Comparison of ENCODE assay signal across 1 cellular context in the genomic region with DNA sequence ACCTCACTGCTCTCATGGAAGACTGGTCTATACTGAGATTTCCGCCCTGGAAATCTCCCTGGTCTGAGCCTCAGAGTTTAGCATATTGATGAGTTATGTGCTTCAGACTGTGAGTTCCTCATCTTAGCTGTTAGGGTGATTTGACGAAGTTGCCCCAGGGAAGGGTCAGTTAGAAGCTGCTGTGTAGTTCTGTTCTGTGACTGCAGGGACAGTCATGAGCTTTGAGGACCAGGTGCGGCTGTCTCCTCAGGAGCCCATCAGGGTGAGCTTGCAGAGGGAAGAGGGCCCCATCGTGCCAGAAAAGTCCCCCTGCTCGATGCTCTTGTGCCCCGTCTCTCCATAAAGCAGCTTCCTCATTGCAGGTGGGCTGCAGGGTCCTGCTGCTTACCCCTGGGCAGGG.
TF ChIP-seq lines count a peak whose summit lies in the region.

No MANE protein-coding gene starts in this region.

TF ChIP-seq in GM23338, 12 proteins besides CTCF, POLR2A, EP300 and RAD21 (continued from another document):
- TF ChIP-seq, protein P1, sequence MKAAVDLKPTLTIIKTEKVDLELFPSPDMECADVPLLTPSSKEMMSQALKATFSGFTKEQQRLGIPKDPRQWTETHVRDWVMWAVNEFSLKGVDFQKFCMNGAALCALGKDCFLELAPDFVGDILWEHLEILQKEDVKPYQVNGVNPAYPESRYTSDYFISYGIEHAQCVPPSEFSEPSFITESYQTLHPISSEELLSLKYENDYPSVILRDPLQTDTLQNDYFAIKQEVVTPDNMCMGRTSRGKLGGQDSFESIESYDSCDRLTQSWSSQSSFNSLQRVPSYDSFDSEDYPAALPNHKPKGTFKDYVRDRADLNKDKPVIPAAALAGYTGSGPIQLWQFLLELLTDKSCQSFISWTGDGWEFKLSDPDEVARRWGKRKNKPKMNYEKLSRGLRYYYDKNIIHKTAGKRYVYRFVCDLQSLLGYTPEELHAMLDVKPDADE (IDR thresholded peaks at IDR 0.05): no peak
- TF ChIP-seq NANOG (IDR thresholded peaks at IDR 0.05; ENCODE audit: borderline replicate concordance): no peak
- TF ChIP-seq, protein P2, sequence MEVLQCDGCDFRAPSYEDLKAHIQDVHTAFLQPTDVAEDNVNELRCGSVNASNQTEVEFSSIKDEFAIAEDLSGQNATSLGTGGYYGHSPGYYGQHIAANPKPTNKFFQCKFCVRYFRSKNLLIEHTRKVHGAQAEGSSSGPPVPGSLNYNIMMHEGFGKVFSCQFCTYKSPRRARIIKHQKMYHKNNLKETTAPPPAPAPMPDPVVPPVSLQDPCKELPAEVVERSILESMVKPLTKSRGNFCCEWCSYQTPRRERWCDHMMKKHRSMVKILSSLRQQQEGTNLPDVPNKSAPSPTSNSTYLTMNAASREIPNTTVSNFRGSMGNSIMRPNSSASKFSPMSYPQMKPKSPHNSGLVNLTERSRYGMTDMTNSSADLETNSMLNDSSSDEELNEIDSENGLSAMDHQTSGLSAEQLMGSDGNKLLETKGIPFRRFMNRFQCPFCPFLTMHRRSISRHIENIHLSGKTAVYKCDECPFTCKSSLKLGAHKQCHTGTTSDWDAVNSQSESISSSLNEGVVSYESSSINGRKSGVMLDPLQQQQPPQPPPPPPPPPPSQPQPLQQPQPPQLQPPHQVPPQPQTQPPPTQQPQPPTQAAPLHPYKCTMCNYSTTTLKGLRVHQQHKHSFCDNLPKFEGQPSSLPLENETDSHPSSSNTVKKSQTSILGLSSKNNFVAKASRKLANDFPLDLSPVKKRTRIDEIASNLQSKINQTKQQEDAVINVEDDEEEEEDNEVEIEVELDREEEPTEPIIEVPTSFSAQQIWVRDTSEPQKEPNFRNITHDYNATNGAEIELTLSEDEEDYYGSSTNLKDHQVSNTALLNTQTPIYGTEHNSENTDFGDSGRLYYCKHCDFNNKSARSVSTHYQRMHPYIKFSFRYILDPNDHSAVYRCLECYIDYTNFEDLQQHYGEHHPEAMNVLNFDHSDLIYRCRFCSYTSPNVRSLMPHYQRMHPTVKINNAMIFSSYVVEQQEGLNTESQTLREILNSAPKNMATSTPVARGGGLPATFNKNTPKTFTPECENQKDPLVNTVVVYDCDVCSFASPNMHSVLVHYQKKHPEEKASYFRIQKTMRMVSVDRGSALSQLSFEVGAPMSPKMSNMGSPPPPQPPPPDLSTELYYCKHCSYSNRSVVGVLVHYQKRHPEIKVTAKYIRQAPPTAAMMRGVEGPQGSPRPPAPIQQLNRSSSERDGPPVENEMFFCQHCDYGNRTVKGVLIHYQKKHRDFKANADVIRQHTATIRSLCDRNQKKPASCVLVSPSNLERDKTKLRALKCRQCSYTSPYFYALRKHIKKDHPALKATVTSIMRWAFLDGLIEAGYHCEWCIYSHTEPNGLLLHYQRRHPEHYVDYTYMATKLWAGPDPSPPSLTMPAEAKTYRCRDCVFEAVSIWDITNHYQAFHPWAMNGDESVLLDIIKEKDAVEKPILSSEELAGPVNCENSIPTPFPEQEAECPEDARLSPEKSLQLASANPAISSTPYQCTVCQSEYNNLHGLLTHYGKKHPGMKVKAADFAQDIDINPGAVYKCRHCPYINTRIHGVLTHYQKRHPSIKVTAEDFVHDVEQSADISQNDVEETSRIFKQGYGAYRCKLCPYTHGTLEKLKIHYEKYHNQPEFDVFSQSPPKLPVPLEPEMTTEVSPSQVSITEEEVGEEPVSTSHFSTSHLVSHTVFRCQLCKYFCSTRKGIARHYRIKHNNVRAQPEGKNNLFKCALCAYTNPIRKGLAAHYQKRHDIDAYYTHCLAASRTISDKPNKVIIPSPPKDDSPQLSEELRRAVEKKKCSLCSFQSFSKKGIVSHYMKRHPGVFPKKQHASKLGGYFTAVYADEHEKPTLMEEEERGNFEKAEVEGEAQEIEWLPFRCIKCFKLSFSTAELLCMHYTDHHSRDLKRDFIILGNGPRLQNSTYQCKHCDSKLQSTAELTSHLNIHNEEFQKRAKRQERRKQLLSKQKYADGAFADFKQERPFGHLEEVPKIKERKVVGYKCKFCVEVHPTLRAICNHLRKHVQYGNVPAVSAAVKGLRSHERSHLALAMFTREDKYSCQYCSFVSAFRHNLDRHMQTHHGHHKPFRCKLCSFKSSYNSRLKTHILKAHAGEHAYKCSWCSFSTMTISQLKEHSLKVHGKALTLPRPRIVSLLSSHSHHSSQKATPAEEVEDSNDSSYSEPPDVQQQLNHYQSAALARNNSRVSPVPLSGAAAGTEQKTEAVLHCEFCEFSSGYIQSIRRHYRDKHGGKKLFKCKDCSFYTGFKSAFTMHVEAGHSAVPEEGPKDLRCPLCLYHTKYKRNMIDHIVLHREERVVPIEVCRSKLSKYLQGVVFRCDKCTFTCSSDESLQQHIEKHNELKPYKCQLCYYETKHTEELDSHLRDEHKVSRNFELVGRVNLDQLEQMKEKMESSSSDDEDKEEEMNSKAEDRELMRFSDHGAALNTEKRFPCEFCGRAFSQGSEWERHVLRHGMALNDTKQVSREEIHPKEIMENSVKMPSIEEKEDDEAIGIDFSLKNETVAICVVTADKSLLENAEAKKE (CRISPR knock-in tag; IDR thresholded peaks at IDR 0.05): no peak
TF ChIP-seq in GM23338: peak in this region for 0.
